ENCODE assay signal across 8 cellular contexts in genomic region chr18:63317982-63318881, GRCh38. TPM values are rescaled to one million over a fixed set of nuclear protein-coding genes. Genes with fewer than 3 reads are reported as not detected.
DNase-seq lines count a peak whose midpoint lies in the region; ATAC-seq and TF ChIP-seq lines count a peak whose summit lies in the region.

No MANE protein-coding gene starts in this region.

- H3K9me3 Mint-ChIP-seq in activated T-cell treated with anti-CD3 and anti-CD28 coated beads, Interleukin-2, amount 50 U/mL, for 4 hours: no peaks in the 10 kb centered on the region

- H3K36me3 Mint-ChIP-seq in activated T-cell treated with anti-CD3 and anti-CD28 coated beads, Interleukin-2, amount 50 U/mL, for 4 hours (ENCODE audit: insufficient read depth): peaks cover 25% of the 10 kb centered on the region

- ATAC-seq in GM18867 (IDR thresholded peaks at IDR 0.05; ENCODE audit: unreplicated experiment): peak; percentile 47
- ATAC-seq in HG03103 (IDR thresholded peaks at IDR 0.05; ENCODE audit: low read depth, unreplicated experiment): peak; percentile 37
- peak; percentile 43 to 47 for ATAC-seq in activated T-cell treated with anti-CD3 and anti-CD28 coated beads, Interleukin-2, amount 50 U/mL, for 4 hours

- TF ChIP-seq POLR2A in suprapubic skin (IDR thresholded peaks at IDR 0.05): no peak

- TF ChIP-seq CTCF in AG09309 (IDR thresholded peaks at IDR 0.05; ENCODE audit: control insufficient read depth, insufficient read depth, low read depth, low read length, missing control alignments) (peak; percentile 53), fibroblast of pulmonary artery (IDR thresholded peaks at IDR 0.05; ENCODE audit: low read length, missing control alignments) (peak; percentile 42), neutrophil (IDR thresholded peaks at IDR 0.05) (peak; percentile 48), suprapubic skin (IDR thresholded peaks at IDR 0.05) (peak; percentile 44 to 76)

- H3K27ac ChIP-seq in neutrophil: no peak overlapping the region
- peak overlapping the region; percentile 53 for H3K27ac ChIP-seq in suprapubic skin

- H3K27me3 ChIP-seq in neutrophil (peaks cover 42% of the 10 kb centered on the region), suprapubic skin (no peaks in the 10 kb centered on the region)

- H3K9me3 ChIP-seq in neutrophil: no peaks in the 10 kb centered on the region
- no peaks in the 10 kb centered on the region for H3K9me3 ChIP-seq in suprapubic skin

- H3K4me1 ChIP-seq in neutrophil (ENCODE audit: control insufficient read depth in 1 of 2, insufficient read depth in 1 of 2, low read depth in 1 of 2, low read length in 1 of 2) (peaks cover 37 to 39% of the 10 kb centered on the region in 2 experiments), suprapubic skin (peaks cover 65% of the 10 kb centered on the region)

- WGBS in suprapubic skin: 4% methylated on average over 15 of the region's 65 CpGs

- H3K4me3 Mint-ChIP-seq in activated T-cell treated with anti-CD3 and anti-CD28 coated beads, Interleukin-2, amount 50 U/mL, for 4 hours: peak overlapping the region; percentile 100

- H3K36me3 ChIP-seq in neutrophil: no peaks in the 10 kb centered on the region
- H3K36me3 ChIP-seq in suprapubic skin: no peaks in the 10 kb centered on the region

- H3K4me1 Mint-ChIP-seq in activated T-cell treated with anti-CD3 and anti-CD28 coated beads, Interleukin-2, amount 50 U/mL, for 4 hours (ENCODE audit: low read depth): peaks cover 48% of the 10 kb centered on the region

- TF ChIP-seq EP300 in suprapubic skin (IDR thresholded peaks at IDR 0.05): no peak

- DNase-seq in AG09309 (ENCODE audit: low read depth) (no peak), NOMO-1 treated with DMSO at 0.1 percent for 48 hours (lab: John Stamatoyannopoulos, UW; ENCODE audit: unreplicated experiment) (peak; percentile 89), fibroblast of pulmonary artery (ENCODE audit: low read depth) (no peak), suprapubic skin (ENCODE audit: low spot score in 2 of 2) (peak; percentile 81 to 85)
- DNase-seq in activated T-cell treated with anti-CD3 and anti-CD28 coated beads, Interleukin-2, amount 50 U/mL, for 4 hours: peak; percentile 79

- H3K4me3 ChIP-seq in AG09309 (ENCODE audit: control insufficient read depth, low read depth, low read length) (peak overlapping the region; percentile 75), fibroblast of pulmonary artery (replicated peaks; ENCODE audit: low read depth, low read length) (peak overlapping the region; percentile 74), neutrophil (ENCODE audit: low read depth in 1 of 2, low read length in 1 of 2) (peak overlapping the region; percentile 67 to 77), suprapubic skin (peak overlapping the region; percentile 81)

- H3K27me3 Mint-ChIP-seq in activated T-cell treated with anti-CD3 and anti-CD28 coated beads, Interleukin-2, amount 50 U/mL, for 4 hours (ENCODE audit: low read depth): no peaks in the 10 kb centered on the region

RNA-seq across cellular contexts. Expression of gene BCL2, which starts 1.3 kb away (rescaled TPM):
- 10 to 100 TPM; 45.0 to 71.4 (median 66.6) TPM for total RNA-seq in activated T-cell treated with anti-CD3 and anti-CD28 coated beads, Interleukin-2, amount 50 U/mL, for 4 hours
- 10 to 100 TPM; 10.7 to 37.3 (median 24.2) TPM for total RNA-seq in suprapubic skin

RNA-seq across cellular contexts. Expression of gene KDSR, which starts 48.8 kb away (rescaled TPM):
- total RNA-seq in activated T-cell treated with anti-CD3 and anti-CD28 coated beads, Interleukin-2, amount 50 U/mL, for 4 hours: 10 to 100 TPM; 64.6 to 78.2 (median 76.2) TPM
- 100 to 1,000 TPM in 1 of 4 donors, 10 to 100 TPM in 3; 65.4 to 115 (median 79.7) TPM for total RNA-seq in suprapubic skin

Comparison
In these comparisons a context has a peak if more than half of its experiments do, and no peak if none do; other contexts are left out.
1. DNase-seq: peak in NOMO-1 treated with DMSO at 0.1 percent for 48 hours (single experiment), activated T-cell treated with anti-CD3 and anti-CD28 coated beads, Interleukin-2, amount 50 U/mL, for 4 hours (single experiment) and suprapubic skin (2 of 2); none in AG09309 (single experiment) and fibroblast of pulmonary artery (single experiment).
2. Peak in every context shown above with its lines, with median percentiles within 50 percentile points of each other: H3K4me3 ChIP-seq, CTCF ChIP-seq and ATAC-seq.